In the genomic region with DNA sequence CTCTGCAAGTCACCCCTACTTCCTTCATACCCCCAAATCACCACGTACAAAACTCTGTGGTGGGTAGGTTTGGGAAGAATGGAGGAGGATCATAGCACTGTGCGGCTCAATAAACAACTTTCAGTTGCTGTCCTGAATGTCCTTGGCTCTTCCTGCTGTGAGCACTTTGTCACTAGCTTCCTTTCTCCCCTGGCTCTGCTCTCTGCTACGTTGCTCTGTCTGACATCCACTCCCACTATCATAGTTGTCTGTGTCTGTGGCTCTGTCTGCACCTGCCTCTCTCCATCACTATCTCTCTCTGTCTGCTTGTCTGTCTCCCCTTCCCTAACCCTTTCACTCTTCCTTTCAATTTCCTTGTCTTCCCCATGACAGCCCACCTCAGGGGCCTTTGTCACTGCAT, we compare ENCODE assay signal across 36 cellular contexts. TPM values are rescaled to one million over a fixed set of nuclear protein-coding genes. Genes with fewer than 3 reads are reported as not detected.
DNase-seq lines count a peak whose midpoint lies in the region; ATAC-seq, FAIRE-seq and TF ChIP-seq lines count a peak whose summit lies in the region.
"Had no signal": no experiment of that assay in that cellular context is flagged by ENCODE, and none has a peak within 500 bp of the region (broad histone marks: within the 10 kb centered on the region; RNA-seq: fewer than 3 reads in every experiment).

No MANE protein-coding gene starts in this region.

- H3K27ac Mint-ChIP-seq in activated CD4-positive, alpha-beta T cell treated with anti-CD3 and anti-CD28 coated beads, Interleukin-2, amount 10 ng/mL, durations not matched to agents 7 days and 5 days, result peak overlapping the region; percentile 9
- H3K27ac Mint-ChIP-seq: CD4-positive, alpha-beta T cell; dendritic cell treated with granulocyte-macrophage colony-stimulating factor and Interleukin-4, amounts not matched to agents 40 ng/mL and 50 ng/mL, for 4 days; endodermal cell; mesothelial cell of epicardium had no signal

- H3K4me3 Mint-ChIP-seq in activated CD4-positive, alpha-beta T cell treated with anti-CD3 and anti-CD28 coated beads, Interleukin-2, amount 10 ng/mL, durations not matched to agents 7 days and 5 days, result no peak overlapping the region
- H3K4me3 Mint-ChIP-seq: CD4-positive, alpha-beta T cell; central memory CD8-positive, alpha-beta T cell; dendritic cell treated with granulocyte-macrophage colony-stimulating factor and Interleukin-4, amounts not matched to agents 40 ng/mL and 50 ng/mL, for 4 days; endodermal cell; mesothelial cell of epicardium; naive thymus-derived CD8-positive, alpha-beta T cell had no signal

- CTCF ChIA-PET in activated CD4-positive, alpha-beta T cell treated with anti-CD3 and anti-CD28 coated beads, Interleukin-2, amount 10 ng/mL, durations not matched to agents 7 days and 5 days (lab: Charles Lee), result no interaction called here

- H3K36me3 ChIP-seq in heart left ventricle (no peaks in the 10 kb centered on the region), psoas muscle (ENCODE audit: insufficient read depth in 1 of 2, low read depth in 1 of 2) (no peaks in the 10 kb centered on the region)

- H3K4me1 Mint-ChIP-seq in activated CD4-positive, alpha-beta T cell treated with anti-CD3 and anti-CD28 coated beads, Interleukin-2, amount 10 ng/mL, durations not matched to agents 7 days and 5 days, result peaks cover 40% of the 10 kb centered on the region
- H3K4me1 Mint-ChIP-seq: central memory CD8-positive, alpha-beta T cell; mesothelial cell of epicardium had no signal

- no peak for TF ChIP-seq POLR2A in heart left ventricle (IDR thresholded peaks at IDR 0.05)

- peaks cover 6% of the 10 kb centered on the region for H3K36me3 Mint-ChIP-seq in activated CD4-positive, alpha-beta T cell treated with anti-CD3 and anti-CD28 coated beads, Interleukin-2, amount 10 ng/mL, durations not matched to agents 7 days and 5 days (ENCODE audit: low read depth)
- H3K36me3 Mint-ChIP-seq: mesothelial cell of epicardium; naive thymus-derived CD8-positive, alpha-beta T cell had no signal

- TF ChIP-seq CTCF in heart left ventricle (IDR thresholded peaks at IDR 0.05) (no peak), psoas muscle (IDR thresholded peaks at IDR 0.05) (no peak)

- WGBS in heart left ventricle, 4 donors, result 23 to 39% (median 26%) methylated on average over 3 of the region's 3 CpGs
- WGBS in psoas muscle, 3 donors, result 12 to 33% (median 20%) methylated on average over 3 of the region's 3 CpGs

- H3K9me3 ChIP-seq in heart left ventricle, result peaks cover 0 to 2% (median 0%) of the 10 kb centered on the region in 12 donors
- H3K9me3 ChIP-seq in psoas muscle, result no peaks in the 10 kb centered on the region
- H3K9me3 ChIP-seq: A549, testis had no signal

- peaks cover 6% of the 10 kb centered on the region for H3K9me3 Mint-ChIP-seq in activated CD4-positive, alpha-beta T cell treated with anti-CD3 and anti-CD28 coated beads, Interleukin-2, amount 10 ng/mL, durations not matched to agents 7 days and 5 days
- H3K9me3 Mint-ChIP-seq: CD4-positive, alpha-beta T cell; central memory CD8-positive, alpha-beta T cell; dendritic cell treated with granulocyte-macrophage colony-stimulating factor and Interleukin-4, amounts not matched to agents 40 ng/mL and 50 ng/mL, for 4 days; endodermal cell had no signal

- intact Hi-C loops in heart left ventricle (cut with DNase I), result no loop called here
- intact Hi-C loops in psoas muscle (cut with DNase I), result no loop called here

- H3K27me3 Mint-ChIP-seq in activated CD4-positive, alpha-beta T cell treated with anti-CD3 and anti-CD28 coated beads, Interleukin-2, amount 10 ng/mL, durations not matched to agents 7 days and 5 days, result no peaks in the 10 kb centered on the region
- H3K27me3 Mint-ChIP-seq: CD4-positive, alpha-beta T cell; central memory CD8-positive, alpha-beta T cell; dendritic cell treated with granulocyte-macrophage colony-stimulating factor and Interleukin-4, amounts not matched to agents 40 ng/mL and 50 ng/mL, for 4 days; naive thymus-derived CD8-positive, alpha-beta T cell had no signal

- H3K27ac ChIP-seq in heart left ventricle (peak overlapping the region in 4 of 12 donors; percentile 4 to 48 (median 32)), psoas muscle (peak overlapping the region; percentile 81)
- H3K27ac ChIP-seq: A549, RWPE1, SK-N-MC, testis had no signal

- peaks cover 0 to 4% (median 0%) of the 10 kb centered on the region in 9 donors for H3K27me3 ChIP-seq in heart left ventricle
- H3K27me3 ChIP-seq in psoas muscle (ENCODE audit: insufficient read depth in 3 of 3, low read length in 2 of 3), result no peaks in the 10 kb centered on the region
- H3K27me3 ChIP-seq: testis had no signal

- POLR2A ChIA-PET in activated CD4-positive, alpha-beta T cell treated with anti-CD3 and anti-CD28 coated beads, Interleukin-2, amount 10 ng/mL, durations not matched to agents 7 days and 5 days (lab: Charles Lee), result no interaction called here

- H3K4me1 ChIP-seq in heart left ventricle (peaks cover 0 to 6% (median 0%) of the 10 kb centered on the region in 12 donors), psoas muscle (peaks cover 7% of the 10 kb centered on the region)
- H3K4me1 ChIP-seq: A549, testis had no signal

- ATAC-seq in heart left ventricle, result peak; percentile 64 to 76 (median 71)
- peak; percentile 73 to 84 (median 80) for ATAC-seq in psoas muscle
- ATAC-seq in HG02798 (IDR thresholded peaks at IDR 0.05; ENCODE audit: poor library complexity, unreplicated experiment), result no peak
- ATAC-seq: A549; naive thymus-derived CD8-positive, alpha-beta T cell had no signal

- FAIRE-seq in HTR-8/SVneo (lab: Jason Lieb, UNC), result peak; percentile 42
- FAIRE-seq: A549, D721Med, keratinocyte, small intestine, TTC549 had no signal

- H3K4me3 ChIP-seq in heart left ventricle (no peak overlapping the region), psoas muscle (no peak overlapping the region)
- H3K4me3 ChIP-seq: A549, SK-N-MC, testis had no signal

- DNase-seq in activated CD4-positive, alpha-beta T cell treated with anti-CD3 and anti-CD28 coated beads, Interleukin-2, amount 10 ng/mL, durations not matched to agents 7 days and 5 days, result no peak
- no peak for DNase-seq in activated CD4-positive, alpha-beta T cell treated with anti-CD3 and anti-CD28 coated beads for 4 hours
- no peak for DNase-seq in HTR-8/SVneo (ENCODE audit: insufficient read length, low spot score)
- DNase-seq in heart left ventricle, result no peak
- no peak for DNase-seq in psoas muscle
- no peak for DNase-seq in NCI-H1105 treated with DMSO at 0.1 percent for 48 hours (lab: John Stamatoyannopoulos, UW)
- no peak for DNase-seq in NCI-H128 (lab: John Stamatoyannopoulos, UW; ENCODE audit: unreplicated experiment)
- DNase-seq: activated effector memory CD4-positive, alpha-beta T cell treated with Interleukin-2 at 50 U/mL for 16 hours; CD4-positive, alpha-beta T cell; DND-41; endodermal cell; GF-D8; glutamatergic neuron; naive thymus-derived CD8-positive, alpha-beta T cell; NCI-H1092; NCI-H1930; NCI-H510A treated with DMSO at 0.1 percent for 48 hours; OCI-M1; small intestine; stimulated activated naive CD4-positive, alpha-beta T cell; testis had no signal

RNA-seq across cellular contexts. Expression of gene SMPX, which starts 21.2 kb away (rescaled TPM):
- not detected for total RNA-seq in activated CD4-positive, alpha-beta T cell treated with anti-CD3 and anti-CD28 coated beads, Interleukin-2, amount 10 ng/mL, durations not matched to agents 7 days and 5 days
- total RNA-seq in heart left ventricle, result 100 to 1,000 TPM; 537 to 972 (median 719) TPM
- 100 to 1,000 TPM; 340 to 515 TPM for polyA plus RNA-seq in heart left ventricle
- 100 to 1,000 TPM; 273 to 863 (median 490) TPM for total RNA-seq in psoas muscle
- polyA plus RNA-seq in psoas muscle, result 100 to 1,000 TPM; 207 to 471 (median 427) TPM
- total RNA-seq: CD4-positive, alpha-beta T cell; HT1080; lower leg skin; naive thymus-derived CD8-positive, alpha-beta T cell; osteoblast; T-helper 1 cell treated with Interleukin-12 subunit alpha and Interleukin-12 subunit beta and Interleukin-4 antibody, amounts not matched to agents 30 ng/mL and 1 ng/mL, for 36 hours; testis; ureter had no signal
- polyA plus RNA-seq: keratinocyte; naive thymus-derived CD8-positive, alpha-beta T cell had no signal

Comparison
In these comparisons a context has a peak if more than half of its experiments do, and no peak if none do; other contexts are left out.
1. RNA of gene SMPX, which starts 21.2 kb away (total RNA-seq): 537 to 972 TPM in heart left ventricle and 273 to 863 TPM in psoas muscle; not detected in activated CD4-positive, alpha-beta T cell treated with anti-CD3 and anti-CD28 coated beads, Interleukin-2, amount 10 ng/mL, durations not matched to agents 7 days and 5 days; every median in the first group is over 100 times any median in the second.